Comparison of ENCODE assay signal across 13 cellular contexts in genomic region chr4:158316264-158316663, GRCh38.
DNase-seq lines count a peak whose midpoint lies in the region; ATAC-seq and FAIRE-seq lines count a peak whose summit lies in the region.
"Had no signal": no experiment of that assay in that cellular context is flagged by ENCODE, and none has a peak within 500 bp of the region (broad histone marks: within the 10 kb centered on the region; RNA-seq: fewer than 3 reads in every experiment).

No MANE protein-coding gene starts in this region.

- peak overlapping the region; percentile 80 for H3K9ac ChIP-seq in adipocyte (ENCODE audit: low read length)

- peak; percentile 58 for ATAC-seq in GM19467 (IDR thresholded peaks at IDR 0.05; ENCODE audit: unreplicated experiment)
- peak; percentile 84 for ATAC-seq in HG02981 (IDR thresholded peaks at IDR 0.05; ENCODE audit: unreplicated experiment)
- peak; percentile 75 to 85 for ATAC-seq in stimulated activated naive B cell treated with anti-CD40 and anti-IgM and Interleukin-4, amounts not matched to agents 10 μg/mL and 1 μg/mL and 100 μg/mL, for 72 hours (replicated peaks)
- ATAC-seq: K562 had no signal

- no peaks in the 10 kb centered on the region for H3K36me3 ChIP-seq in adipocyte (ENCODE audit: control insufficient read depth, insufficient read depth, low read length, severe bottlenecking)

- FAIRE-seq in HTR-8/SVneo (lab: Jason Lieb, UNC) = no peak
- FAIRE-seq: H54, K562 had no signal

- peaks cover 0 to 5% of the 10 kb centered on the region in 2 donors for H3K9me3 Mint-ChIP-seq in stimulated activated naive B cell treated with anti-CD40 and anti-IgM and Interleukin-4, amounts not matched to agents 10 μg/mL and 1 μg/mL and 100 μg/mL, for 72 hours

- H3K36me3 Mint-ChIP-seq in stimulated activated naive B cell treated with anti-CD40 and anti-IgM and Interleukin-4, amounts not matched to agents 10 μg/mL and 1 μg/mL and 100 μg/mL, for 72 hours = no peaks in the 10 kb centered on the region
- H3K36me3 Mint-ChIP-seq: mesothelial cell of epicardium had no signal

- H3K4me3 ChIP-seq in adipocyte (ENCODE audit: low read length) = peak overlapping the region; percentile 69
- H3K4me3 ChIP-seq: K562 had no signal

- no peak overlapping the region for H3K27ac Mint-ChIP-seq in stimulated activated naive B cell treated with anti-CD40 and anti-IgM and Interleukin-4, amounts not matched to agents 10 μg/mL and 1 μg/mL and 100 μg/mL, for 72 hours
- H3K27ac Mint-ChIP-seq: mesothelial cell of epicardium had no signal

- H3K27me3 ChIP-seq in adipocyte (replicated peaks; ENCODE audit: control insufficient read depth, insufficient read depth, low read length) = no peaks in the 10 kb centered on the region

- H3K4me1 Mint-ChIP-seq in stimulated activated naive B cell treated with anti-CD40 and anti-IgM and Interleukin-4, amounts not matched to agents 10 μg/mL and 1 μg/mL and 100 μg/mL, for 72 hours = peaks cover 0 to 9% of the 10 kb centered on the region in 2 donors
- H3K4me1 Mint-ChIP-seq: mesothelial cell of epicardium had no signal

- peaks cover 0 to 5% of the 10 kb centered on the region in 2 donors for H3K27me3 Mint-ChIP-seq in stimulated activated naive B cell treated with anti-CD40 and anti-IgM and Interleukin-4, amounts not matched to agents 10 μg/mL and 1 μg/mL and 100 μg/mL, for 72 hours

- DNase-seq in adipocyte (ENCODE audit: low read depth) (peak; percentile 38), NCI-H345 (lab: John Stamatoyannopoulos, UW) (no peak), HTR-8/SVneo (ENCODE audit: insufficient read length, low spot score) (no peak), NCI-H146 (lab: John Stamatoyannopoulos, UW) (no peak)
- no peak for DNase-seq in stimulated activated naive B cell treated with anti-CD40 and anti-IgM and Interleukin-4, amounts not matched to agents 10 μg/mL and 1 μg/mL and 100 μg/mL, for 72 hours
- DNase-seq: activated CD4-positive, alpha-beta T cell treated with anti-CD3 and anti-CD28 coated beads for 1 hour; activated effector memory CD4-positive, alpha-beta T cell treated with Interleukin-2 at 50 U/mL for 16 hours; NCI-H510A treated with DMSO at 0.1 percent for 48 hours had no signal

- H3K4me1 ChIP-seq in adipocyte (ENCODE audit: control insufficient read depth, insufficient read depth, low read length) = peaks cover 48% of the 10 kb centered on the region

- H3K4me3 Mint-ChIP-seq in stimulated activated naive B cell treated with anti-CD40 and anti-IgM and Interleukin-4, amounts not matched to agents 10 μg/mL and 1 μg/mL and 100 μg/mL, for 72 hours = no peak overlapping the region
- H3K4me3 Mint-ChIP-seq: mesothelial cell of epicardium had no signal

- peaks cover 4% of the 10 kb centered on the region for H3K9me3 ChIP-seq in adipocyte (ENCODE audit: control insufficient read depth, low read length)
